8 cellular contexts compared by ENCODE assay signal in the genomic region with DNA sequence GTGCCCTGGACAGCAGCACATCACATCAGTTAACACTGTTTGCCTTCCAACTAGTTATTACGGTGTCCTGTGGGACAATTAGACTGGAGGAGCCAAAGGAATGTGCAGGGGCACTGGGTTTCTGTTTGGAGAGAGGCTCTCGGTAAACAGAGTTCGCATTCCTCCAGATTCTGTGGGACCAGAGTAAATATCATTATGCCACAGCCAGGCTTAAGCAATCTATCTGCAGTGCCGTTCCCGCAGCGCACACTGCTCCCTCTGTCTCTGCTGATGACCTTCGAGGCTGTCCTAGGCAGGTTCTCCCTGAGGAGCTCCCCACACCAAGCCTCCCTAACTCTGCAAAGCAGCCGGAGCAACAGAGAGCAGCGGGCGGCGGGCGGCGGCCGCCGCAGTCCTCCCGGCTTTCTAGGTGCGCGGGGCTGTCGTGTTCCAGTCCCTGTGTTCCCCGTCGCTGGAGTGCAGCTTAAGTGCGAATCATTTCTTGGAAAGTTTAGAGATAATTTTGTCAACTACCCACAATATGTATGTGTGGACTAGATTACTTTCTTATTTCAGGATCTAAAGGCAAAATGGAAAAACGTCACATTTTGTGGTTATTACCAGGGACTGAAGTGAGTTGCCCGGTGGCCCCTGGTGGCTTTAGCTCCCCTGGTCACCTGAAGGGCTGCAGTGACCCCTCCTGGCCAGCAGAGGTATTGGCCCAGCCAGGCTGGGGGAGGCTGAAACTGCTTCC. TPM values are rescaled to one million over a fixed set of nuclear protein-coding genes. Genes with fewer than 3 reads are reported as not detected.
DNase-seq lines count a peak whose midpoint lies in the region; ATAC-seq and TF ChIP-seq lines count a peak whose summit lies in the region.

No MANE protein-coding gene starts in this region.

- H3K56ac ChIP-seq in H9 (ENCODE audit: insufficient read length, low read depth, low read length) = no peak overlapping the region

- H3K27ac Mint-ChIP-seq in H9 (peak overlapping the region; percentile 31 to 90 (median 70); a peak in 3 of 7 replicates), endothelial cell (ENCODE audit: unreplicated experiment) (peak overlapping the region; percentile 77)

- peaks cover 2% of the 10 kb centered on the region for H4K20me1 ChIP-seq in H9 (ENCODE audit: control insufficient read depth, insufficient read depth, insufficient read length)

- H3K27me3 Mint-ChIP-seq in H9 (ENCODE audit: low read depth) (no peaks in the 10 kb centered on the region), endothelial cell (ENCODE audit: unreplicated experiment) (peaks cover 11% of the 10 kb centered on the region)

- no peak overlapping the region for H2AK5ac ChIP-seq in H9 (ENCODE audit: insufficient read length, low read length)

- no peak overlapping the region for H4K8ac ChIP-seq in H9 (replicated peaks; ENCODE audit: insufficient read length, low read depth, low read length)

- H3K23me2 ChIP-seq in H9 (ENCODE audit: insufficient read length, low read depth, low read length, poor library complexity, severe bottlenecking) = no peaks in the 10 kb centered on the region

- no peak overlapping the region for H3K4me2 ChIP-seq in H9 (ENCODE audit: insufficient read depth, insufficient read length, low read length)

- ATAC-seq in GM18858 (IDR thresholded peaks at IDR 0.05; ENCODE audit: unreplicated experiment) = no peak

- no peak overlapping the region for H2AFZ ChIP-seq in H9 (ENCODE audit: low read length)

- no peaks in the 10 kb centered on the region for H3K79me1 ChIP-seq in H9 (ENCODE audit: insufficient read depth, low read depth, low read length, poor library complexity, severe bottlenecking)

- no peaks in the 10 kb centered on the region for H3K9me3 ChIP-seq in H9 (ENCODE audit: control insufficient read depth, low read depth, low read length)

- no peak overlapping the region for H2BK5ac ChIP-seq in H9 (ENCODE audit: insufficient read length, low read length)

- H3K79me2 ChIP-seq in H9 (ENCODE audit: insufficient read depth, low read length) = no peaks in the 10 kb centered on the region

- H3K4me1 Mint-ChIP-seq in H9 (peaks cover 5 to 10% of the 10 kb centered on the region in 2 experiments), endothelial cell (ENCODE audit: unreplicated experiment) (peaks cover 33% of the 10 kb centered on the region)

- H3K18ac ChIP-seq in H9 (ENCODE audit: insufficient read length, low read depth, low read length) = no peak overlapping the region

- H3K4ac ChIP-seq in H9 (ENCODE audit: low read depth, low read length) = no peak overlapping the region

- H3K36me3 Mint-ChIP-seq in H9 (ENCODE audit: insufficient read depth in 1 of 3, low read depth in 3 of 3) (peaks cover 31 to 65% (median 60%) of the 10 kb centered on the region in 3 experiments), endothelial cell (ENCODE audit: low read depth, unreplicated experiment) (peaks cover 26% of the 10 kb centered on the region)

- no peaks in the 10 kb centered on the region for H3K4me1 ChIP-seq in H9 (ENCODE audit: insufficient read depth, low read length)

- TF ChIP-seq CTCF in H9 (conservative IDR thresholded peaks at IDR 0.05) = peak; percentile 99
- TF ChIP-seq CTCF in endothelial cell (IDR thresholded peaks at IDR 0.05; ENCODE audit: unreplicated experiment) = peak; percentile 95

- H2BK15ac ChIP-seq in H9 (ENCODE audit: low read depth, low read length) = no peak overlapping the region

- H3K9ac ChIP-seq in H9 (ENCODE audit: extremely low read depth, insufficient read length, low read length) = no peak overlapping the region

- H3K9me3 Mint-ChIP-seq in H9 (no peaks in the 10 kb centered on the region), endothelial cell (ENCODE audit: unreplicated experiment) (no peaks in the 10 kb centered on the region)

- no peak overlapping the region for H4K91ac ChIP-seq in H9 (ENCODE audit: insufficient read length, low read depth, low read length)

- no peak overlapping the region for H2BK120ac ChIP-seq in H9 (ENCODE audit: low read depth, low read length, poor library complexity, severe bottlenecking)

- H3K14ac ChIP-seq in H9 (ENCODE audit: insufficient read depth, low read length) = no peak overlapping the region; the same call in 1 of the 2 replicates

- no CpG with 5 or more reads among the region's 24 CpGs for WGBS in H9 (ENCODE audit: extremely low coverage, insufficient read length, low lambda C conversion rate)

- H2BK12ac ChIP-seq in H9 (ENCODE audit: insufficient read length, low read depth, low read length) = no peak overlapping the region

- H4K5ac ChIP-seq in H9 (ENCODE audit: insufficient read length, low read depth, low read length) = no peak overlapping the region

- no peak overlapping the region for H3K23ac ChIP-seq in H9 (ENCODE audit: insufficient read length, low read depth, low read length)

- H3K4me3 Mint-ChIP-seq in H9 = peak overlapping the region in 1 of 2 experiments; percentile 14; a peak in 1 of 5 replicates
- no peak overlapping the region for H3K4me3 Mint-ChIP-seq in endothelial cell (ENCODE audit: unreplicated experiment)

- DNase-seq in Ammon's horn (ENCODE audit: low spot score) (peak; percentile 82), H9 (peak; percentile 92), NOMO-1 treated with dmso at 0.1 percent for 144 hours (lab: John Stamatoyannopoulos, UW; ENCODE audit: unreplicated experiment) (peak; percentile 35), endothelial cell (ENCODE audit: low spot score) (peak; percentile 86), midbrain (lab: John Stamatoyannopoulos, UW) (peak; percentile 77)
- peak; percentile 24 for DNase-seq in activated CD8-positive, alpha-beta memory T cell treated with anti-CD3 and anti-CD28 coated beads, Interleukin-2, amount 50 U/mL, for 1 hour (ENCODE audit: extremely low read depth)
- DNase-seq in stimulated activated CD8-positive, alpha-beta memory T cell treated with anti-CD3 and anti-CD28 coated beads, Interleukin-4, amount 100 ng/mL, for 4 hours (ENCODE audit: low read depth in 2 of 2, low spot score in 1 of 2) = peak; percentile 46 to 49

- no peak overlapping the region for H3K27ac ChIP-seq in H9 (ENCODE audit: insufficient read length, low read depth, low read length)

- H2BK20ac ChIP-seq in H9 (ENCODE audit: low read depth, low read length, poor library complexity, severe bottlenecking) = no peak overlapping the region

- H3T11ph ChIP-seq in H9 (ENCODE audit: low read length) = no peak overlapping the region

- no peaks in the 10 kb centered on the region for H3K27me3 ChIP-seq in H9 (ENCODE audit: insufficient read depth, low read length)

RNA-seq across cellular contexts. Expression of a gene that starts 43.3 kb away (rescaled TPM):
- 41.8 and 45.7 TPM in 2 replicates for total RNA-seq in H9 (2021)
- 85.5 TPM for total RNA-seq in endothelial cell (ENCODE audit: unreplicated experiment)

Comparison
In these comparisons a context has a peak if more than half of its experiments do, and no peak if none do; other contexts are left out.
1. DNase-seq: peak in every context shown above with its lines; median percentile 92 in H9; 86 in endothelial cell; 82 in Ammon's horn; 77 in midbrain; 48 in stimulated activated CD8-positive, alpha-beta memory T cell treated with anti-CD3 and anti-CD28 coated beads, Interleukin-4, amount 100 ng/mL, for 4 hours; 35 in NOMO-1 treated with dmso at 0.1 percent for 144 hours; 24 in activated CD8-positive, alpha-beta memory T cell treated with anti-CD3 and anti-CD28 coated beads, Interleukin-2, amount 50 U/mL, for 1 hour.